ENCODE assay signal across 8 cellular contexts in the genomic region with DNA sequence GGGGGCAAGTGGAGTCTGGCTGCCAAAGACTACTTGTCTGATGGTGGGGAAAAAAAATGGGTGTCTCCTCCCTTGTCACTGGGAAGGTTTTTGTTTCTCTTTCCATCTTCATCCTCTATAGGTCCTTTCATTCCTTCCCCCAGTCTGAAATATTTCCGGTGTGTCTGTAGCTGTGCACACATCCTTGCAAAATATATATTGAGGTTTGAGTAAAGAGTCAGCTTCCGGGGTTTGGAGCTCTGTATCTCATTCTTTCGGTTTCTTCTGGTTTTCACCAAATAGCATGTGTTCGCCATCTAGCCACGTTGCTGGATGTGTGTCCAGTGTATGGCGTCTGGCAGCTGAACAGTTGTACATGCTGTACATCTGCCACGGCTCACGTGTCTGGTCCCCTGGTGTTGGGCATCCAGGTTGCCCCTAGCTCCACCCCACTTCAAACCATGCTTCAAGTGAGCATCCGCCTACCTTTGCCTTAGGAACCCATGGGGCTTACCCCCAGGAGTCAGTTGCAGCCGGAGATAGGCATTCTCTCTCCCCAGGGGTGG.
DNase-seq lines count a peak whose midpoint lies in the region; ATAC-seq and TF ChIP-seq lines count a peak whose summit lies in the region.

No MANE protein-coding gene starts in this region.

- ATAC-seq in GM18520 (IDR thresholded peaks at IDR 0.05; ENCODE audit: unreplicated experiment) (peak; percentile 38), HG02870 (IDR thresholded peaks at IDR 0.05; ENCODE audit: unreplicated experiment) (peak; percentile 42)
- peak; percentile 86 to 96 for ATAC-seq in activated naive CD4-positive, alpha-beta T cell treated with anti-CD3 and anti-CD28 coated beads, Interleukin-2, amount 50 U/mL, for 72 hours

- POLR2A ChIA-PET in RWPE1 (lab: Yijun Ruan, JAX; ENCODE audit: low non-redundant PET): no interaction called here

- no peaks in the 10 kb centered on the region for H3K9me3 Mint-ChIP-seq in activated naive CD4-positive, alpha-beta T cell treated with anti-CD3 and anti-CD28 coated beads, Interleukin-2, amount 50 U/mL, for 72 hours

- DNase-seq in RWPE1 (ENCODE audit: low spot score): no peak
- peak; percentile 46 to 72 for DNase-seq in activated naive CD4-positive, alpha-beta T cell treated with anti-CD3 and anti-CD28 coated beads, Interleukin-2, amount 50 U/mL, for 72 hours (ENCODE audit: low spot score in 2 of 2)
- DNase-seq in stimulated activated CD4-positive, alpha-beta T cell treated with anti-CD3 and anti-CD28 coated beads, Interleukin-4, amount 100 ng/mL, for 1 hour: peak; percentile 52
- no peak for DNase-seq in C1 segment of cervical spinal cord (lab: John Stamatoyannopoulos, UW)
- no peak for DNase-seq in NCI-H345 treated with DMSO at 0.1 percent for 48 hours (lab: John Stamatoyannopoulos, UW; ENCODE audit: unreplicated experiment)
- DNase-seq in hepatic stellate cell (ENCODE audit: low spot score): no peak

- H3K27ac ChIP-seq in RWPE1: peak overlapping the region; percentile 53

- no peak for TF ChIP-seq CTCF in RWPE1 (conservative IDR thresholded peaks at IDR 0.05; ENCODE audit: low read depth)

- H3K27ac Mint-ChIP-seq in activated naive CD4-positive, alpha-beta T cell treated with anti-CD3 and anti-CD28 coated beads, Interleukin-2, amount 50 U/mL, for 72 hours: peak overlapping the region; percentile 95 to 96

- CTCF ChIA-PET in RWPE1 (lab: Yijun Ruan, JAX): interaction anchor here (0.6 kb wide), 1 partner anchor 108 kb away, joined by 3 read pairs; no protein-coding TSS in a partner anchor

- H3K36me3 Mint-ChIP-seq in activated naive CD4-positive, alpha-beta T cell treated with anti-CD3 and anti-CD28 coated beads, Interleukin-2, amount 50 U/mL, for 72 hours: no peaks in the 10 kb centered on the region

Comparison
In these comparisons a context has a peak if more than half of its experiments do, and no peak if none do; other contexts are left out.
1. ATAC-seq: peak in every context shown above with its lines; median percentile 91 in activated naive CD4-positive, alpha-beta T cell treated with anti-CD3 and anti-CD28 coated beads, Interleukin-2, amount 50 U/mL, for 72 hours; 42 in HG02870; 38 in GM18520.
2. DNase-seq: peak in activated naive CD4-positive, alpha-beta T cell treated with anti-CD3 and anti-CD28 coated beads, Interleukin-2, amount 50 U/mL, for 72 hours (2 of 2) and stimulated activated CD4-positive, alpha-beta T cell treated with anti-CD3 and anti-CD28 coated beads, Interleukin-4, amount 100 ng/mL, for 1 hour (single experiment); none in RWPE1 (single experiment), C1 segment of cervical spinal cord (0 of 14), NCI-H345 treated with DMSO at 0.1 percent for 48 hours (single experiment) and hepatic stellate cell (single experiment).